Comparison of ENCODE assay signal across 26 cellular contexts in the genomic region with DNA sequence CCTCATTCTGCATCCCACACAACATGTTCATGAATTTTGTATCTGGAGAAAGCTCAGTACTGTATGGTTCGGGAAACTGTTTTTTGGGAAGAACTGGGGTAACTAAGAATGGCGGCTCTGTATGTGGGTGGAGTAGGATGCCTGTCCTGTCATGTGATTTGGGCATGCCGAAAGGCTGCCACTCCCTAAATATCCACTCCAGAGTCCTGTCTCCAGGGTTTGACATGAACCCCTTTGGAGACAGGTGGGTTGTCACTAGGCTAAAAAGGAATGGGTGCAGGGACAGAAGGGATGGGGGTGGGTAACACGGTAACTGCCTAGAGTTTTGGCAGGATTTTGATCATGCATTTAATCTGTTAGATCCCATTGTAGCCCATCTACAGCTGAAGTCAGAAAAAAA.
"Had no signal": no experiment of that assay in that cellular context is flagged by ENCODE, and none has a peak within 500 bp of the region (broad histone marks: within the 10 kb centered on the region; RNA-seq: fewer than 3 reads in every experiment).

No MANE protein-coding gene starts in this region.

- H3K4me3 ChIP-seq: esophagus squamous epithelium, heart left ventricle, hepatocyte, lower lobe of right lung, right lobe of liver, thyroid gland had no signal

- H3K79me2 ChIP-seq: hepatocyte, parathyroid adenoma had no signal

- H3K4me1 ChIP-seq: heart left ventricle, lower lobe of right lung, parathyroid adenoma, right lobe of liver, thyroid gland had no signal

- DNase-seq: caudate nucleus; cerebellar nuclear complex; cortex of kidney; effector CD4-positive, alpha-beta T cell; esophagus squamous epithelium; heart left ventricle; islet precursor cell; left ventricle myocardium superior; lower lobe of right lung; naive B cell; right lobe of liver; small intestine; stimulated activated CD4-positive, alpha-beta T cell treated with anti-CD3 and anti-CD28 coated beads, Interleukin-15, amount 100 ng/mL, for 24 hours; stimulated activated CD4-positive, alpha-beta T cell treated with anti-CD3 and anti-CD28 coated beads, Interleukin-2, amount 100 ng/mL, for 48 hours; stimulated activated CD8-positive, alpha-beta memory T cell treated with anti-CD3 and anti-CD28 coated beads, Interleukin-4, amount 100 ng/mL, for 48 hours; stimulated activated naive CD4-positive, alpha-beta T cell; stimulated activated naive CD8-positive, alpha-beta T cell treated with anti-CD3 and anti-CD28 coated beads, Interleukin-15, amount 100 ng/mL, for 72 hours; thyroid gland had no signal

- H3K36me3 ChIP-seq: esophagus squamous epithelium, heart left ventricle, lower lobe of right lung, neutrophil, right lobe of liver, thyroid gland had no signal

- H3K9me3 ChIP-seq: esophagus squamous epithelium, heart left ventricle, lower lobe of right lung, neutrophil, right lobe of liver, thyroid gland had no signal

- H2AFZ ChIP-seq: hepatocyte, parathyroid adenoma had no signal

- H3K4me1 Mint-ChIP-seq: naive B cell; stimulated activated naive CD8-positive, alpha-beta T cell treated with anti-CD3 and anti-CD28 coated beads, Interleukin-15, amount 100 ng/mL, for 72 hours had no signal

- H3K9ac ChIP-seq: parathyroid adenoma had no signal

- H3K36me3 Mint-ChIP-seq: naive B cell; natural killer cell treated with Interleukin-12 subunit alpha and Interleukin-12 subunit beta and Interleukin-15 and Interleukin-18, amount 100 ng/mL, for 72 hours had no signal

- H3K27ac Mint-ChIP-seq: naive B cell; natural killer cell treated with Interleukin-12 subunit alpha and Interleukin-12 subunit beta and Interleukin-15 and Interleukin-18, amount 100 ng/mL, for 72 hours; progenitor cell of endocrine pancreas had no signal

- H3K27me3 ChIP-seq: esophagus squamous epithelium, hepatocyte, right lobe of liver, thyroid gland had no signal

- H3K27me3 Mint-ChIP-seq: naive B cell, progenitor cell of endocrine pancreas had no signal

- H3K4me3 Mint-ChIP-seq: naive B cell; natural killer cell treated with Interleukin-12 subunit alpha and Interleukin-12 subunit beta and Interleukin-15 and Interleukin-18, amount 100 ng/mL, for 72 hours; neural crest cell; stimulated activated naive CD8-positive, alpha-beta T cell treated with anti-CD3 and anti-CD28 coated beads, Interleukin-15, amount 100 ng/mL, for 72 hours had no signal

- FAIRE-seq: endothelial cell of umbilical vein, frontal cortex, small intestine had no signal

- H3K9me3 Mint-ChIP-seq: naive B cell; natural killer cell treated with Interleukin-12 subunit alpha and Interleukin-12 subunit beta and Interleukin-15 and Interleukin-18, amount 100 ng/mL, for 72 hours; neural crest cell; stimulated activated naive CD8-positive, alpha-beta T cell treated with anti-CD3 and anti-CD28 coated beads, Interleukin-15, amount 100 ng/mL, for 72 hours had no signal

- H3K27ac ChIP-seq: heart left ventricle, hepatocyte, lower lobe of right lung, neutrophil, parathyroid adenoma, right lobe of liver, thyroid gland had no signal

- H3K4me2 ChIP-seq: hepatocyte had no signal
